10 cellular contexts compared by ENCODE assay signal in genomic region chr13:112368883-112369282, GRCh38. TPM values are rescaled to one million over a fixed set of nuclear protein-coding genes. Genes with fewer than 3 reads are reported as not detected.
"Had no signal": no experiment of that assay in that cellular context is flagged by ENCODE, and none has a peak within 500 bp of the region (broad histone marks: within the 10 kb centered on the region; RNA-seq: fewer than 3 reads in every experiment).

No MANE protein-coding gene starts in this region.

- H3K4me1 ChIP-seq: HAP-1 had no signal

- H3K27ac ChIP-seq: GM23248, HL-60 had no signal

- H3K9me3 ChIP-seq: HAP-1 had no signal

- H3K4me3 ChIP-seq: GM23248, HAP-1 had no signal

- H3K27me3 Mint-ChIP-seq: IgD-negative memory B cell had no signal

- DNase-seq: GM23248, GOT3, H7, HFFc6 had no signal

- H3K36me3 ChIP-seq: HAP-1 had no signal

- H3K4me3 Mint-ChIP-seq: HFFc6, IgD-negative memory B cell had no signal

- H3K27ac Mint-ChIP-seq: HFFc6, IgD-negative memory B cell had no signal

RNA-seq across cellular contexts. Expression of gene SPACA7, which starts 7.3 kb away (rescaled TPM):
- total RNA-seq: GM23248, H4, H7, HepG2, HFFc6, HT1080 had no signal
